8 cellular contexts compared by ENCODE assay signal in the genomic region with DNA sequence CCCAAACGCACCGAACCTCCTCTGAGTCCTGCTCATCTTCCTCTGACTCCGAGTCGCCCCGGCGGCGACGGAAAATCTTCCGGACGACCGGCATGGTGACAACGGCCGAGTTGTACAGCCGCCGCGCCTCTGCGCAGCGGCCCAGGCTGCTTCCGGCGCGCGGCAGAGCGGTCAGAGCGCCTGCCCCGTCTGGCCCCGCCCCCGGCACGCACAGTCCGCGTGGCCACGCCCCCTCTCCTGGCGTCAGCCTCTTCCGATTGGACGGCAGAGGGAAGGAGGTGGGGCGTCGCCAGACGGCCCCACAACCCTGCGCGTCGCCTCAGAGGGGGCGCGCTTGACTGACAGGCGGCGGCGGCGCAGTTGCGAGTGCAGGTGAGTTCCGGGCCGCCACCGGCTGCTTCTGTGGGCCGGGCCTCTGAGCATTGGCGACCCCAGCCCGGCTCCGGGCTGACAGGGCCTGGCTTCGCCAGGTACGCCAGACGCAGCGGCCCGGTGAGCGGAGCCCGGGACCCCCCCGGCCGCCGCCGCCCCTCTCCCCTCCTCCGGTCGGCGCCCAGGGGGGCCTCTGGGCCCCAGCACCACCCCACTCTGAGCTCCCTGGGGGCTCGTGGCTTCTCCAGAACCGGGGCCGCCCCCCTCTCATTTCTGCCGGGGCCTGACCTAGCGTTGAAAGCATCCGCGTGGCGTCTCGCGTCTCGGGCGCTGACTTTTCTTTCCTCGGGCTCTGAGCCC. TPM values are rescaled to one million over a fixed set of nuclear protein-coding genes. Genes with fewer than 3 reads are reported as not detected.
A peak's percentile ranks its signal among the peaks of the same experiment; 100 is the strongest.
DNase-seq lines count a peak whose midpoint lies in the region; ATAC-seq and TF ChIP-seq lines count a peak whose summit lies in the region.

A gene with protein sequence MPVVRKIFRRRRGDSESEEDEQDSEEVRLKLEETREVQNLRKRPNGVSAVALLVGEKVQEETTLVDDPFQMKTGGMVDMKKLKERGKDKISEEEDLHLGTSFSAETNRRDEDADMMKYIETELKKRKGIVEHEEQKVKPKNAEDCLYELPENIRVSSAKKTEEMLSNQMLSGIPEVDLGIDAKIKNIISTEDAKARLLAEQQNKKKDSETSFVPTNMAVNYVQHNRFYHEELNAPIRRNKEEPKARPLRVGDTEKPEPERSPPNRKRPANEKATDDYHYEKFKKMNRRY (minus strand): TSS at position 148 of the 732 bp plus-strand sequence. CDS start 54 bp downstream, at position 94.
A gene (plus strand): TSS at position 331 of the 732 bp plus-strand sequence. CDS start 17,098 bp downstream, outside the sequence.

- DNase-seq in DMS 273 treated with DMSO at 0.1 percent for 48 hours (lab: John Stamatoyannopoulos, UW) (peak; percentile 83), OCI-M2 (lab: John Stamatoyannopoulos, UW; ENCODE audit: unreplicated experiment) (peak; percentile 60), activated T-cell treated with anti-CD3 and anti-CD28 coated beads for 4 hours (peak; percentile 96), epithelial cell of prostate (ENCODE audit: low read depth, low spot score) (peak; percentile 65), mucosa of descending colon (peak; percentile 98 to 99 (median 98))
- peak; percentile 87 to 92 for DNase-seq in stimulated activated CD8-positive, alpha-beta memory T cell treated with anti-CD3 and anti-CD28 coated beads, Interleukin-4, amount 100 ng/mL, for 1 hour (ENCODE audit: low read depth in 2 of 2, low spot score in 1 of 2)

- TF ChIP-seq RAD21 in Ishikawa (IDR thresholded peaks at IDR 0.05; ENCODE audit: low read depth): no peak

- ATAC-seq in GM21576 (IDR thresholded peaks at IDR 0.05; ENCODE audit: unreplicated experiment) (peak; percentile 89), mucosa of descending colon (peak; percentile 99)

- H3K36me3 ChIP-seq in mucosa of descending colon (ENCODE audit: low read depth): no peaks in the 10 kb centered on the region

- peak within 1 kb of the TSS; percentile 66 for H3K4me3 ChIP-seq in mucosa of descending colon

- intact Hi-C loops in mucosa of descending colon (cut with DNase I, micrococcal nuclease): no loop called here

- H3K4me1 ChIP-seq in mucosa of descending colon (ENCODE audit: low read depth): peaks cover 15% of the 10 kb centered on the region

- no peaks in the 10 kb centered on the region for H3K9me3 ChIP-seq in mucosa of descending colon

- peak within 1 kb of the TSS; percentile 41 for H3K27ac ChIP-seq in epithelial cell of prostate

- no peak for TF ChIP-seq EP300 in Ishikawa (IDR thresholded peaks at IDR 0.05; ENCODE audit: borderline replicate concordance)

- TF ChIP-seq CTCF in mucosa of descending colon (IDR thresholded peaks at IDR 0.05): peak; percentile 27

TF ChIP-seq in Ishikawa, 13 proteins besides CTCF, POLR2A, EP300 and RAD21:
- TF ChIP-seq TEAD4 (IDR thresholded peaks at IDR 0.05) (no peak), CREB1 (IDR thresholded peaks at IDR 0.05; ENCODE audit: low read depth) (peak; percentile 85), YY1 (IDR thresholded peaks at IDR 0.05; ENCODE audit: low read depth) (peak; percentile 51; the same call in 1 of the 2 replicates), FOXM1 (IDR thresholded peaks at IDR 0.05; ENCODE audit: borderline replicate concordance, low read depth) (no peak), EGR1 (IDR thresholded peaks at IDR 0.05) (peak; percentile 49; the same call in 1 of the 2 replicates), TAF1 (IDR thresholded peaks at IDR 0.05; ENCODE audit: low read depth) (peak; percentile 83)
- TF ChIP-seq, protein P1, sequence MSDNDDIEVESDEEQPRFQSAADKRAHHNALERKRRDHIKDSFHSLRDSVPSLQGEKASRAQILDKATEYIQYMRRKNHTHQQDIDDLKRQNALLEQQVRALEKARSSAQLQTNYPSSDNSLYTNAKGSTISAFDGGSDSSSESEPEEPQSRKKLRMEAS (IDR thresholded peaks at IDR 0.05): peak; percentile 34

RNA-seq across cellular contexts. Expression of the first gene that starts in this region (rescaled TPM):
- total RNA-seq in mucosa of descending colon: 10 to 100 TPM; 35.1 to 47.5 (median 37.3) TPM

RNA-seq across cellular contexts. Expression of the second gene that starts in this region (rescaled TPM):
- 10 to 100 TPM; 20.2 to 32.3 (median 22.9) TPM for total RNA-seq in mucosa of descending colon

Comparison
In these comparisons a context has a peak if more than half of its experiments do, and no peak if none do; other contexts are left out.
1. Peak in every context shown above with its lines: DNase-seq, ATAC-seq, H3K4me3 ChIP-seq and H3K27ac ChIP-seq.